11 cellular contexts compared by ENCODE assay signal in the genomic region with DNA sequence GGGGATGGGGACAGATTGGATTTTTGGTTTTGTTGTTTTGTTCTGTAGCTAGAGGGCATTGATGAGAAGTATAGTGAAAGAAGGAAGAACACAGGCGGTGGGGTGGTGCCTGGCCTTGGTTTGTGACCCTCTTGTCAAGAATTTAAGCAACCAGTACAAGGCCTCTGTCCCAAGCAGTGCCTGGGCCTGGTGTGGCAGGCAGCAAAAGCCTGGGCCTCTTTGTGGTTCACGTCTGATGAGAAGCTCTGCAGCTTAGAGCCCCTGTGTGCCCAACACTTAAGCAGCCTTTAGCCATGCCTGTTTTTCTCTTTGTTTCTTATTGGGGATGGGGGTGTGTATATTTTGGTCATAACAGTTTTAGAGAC.
DNase-seq lines count a peak whose midpoint lies in the region; ATAC-seq and TF ChIP-seq lines count a peak whose summit lies in the region.
"Had no signal": no experiment of that assay in that cellular context is flagged by ENCODE, and none has a peak within 500 bp of the region (broad histone marks: within the 10 kb centered on the region; RNA-seq: fewer than 3 reads in every experiment).

No MANE protein-coding gene starts in this region.

- DNase-seq in stimulated activated naive CD8-positive, alpha-beta T cell treated with anti-CD3 and anti-CD28 coated beads, Interleukin-15, Interleukin-2, amounts not matched to agents 100 U/mL and 50 U/mL, for 24 hours, result no peak
- DNase-seq in activated CD8-positive, alpha-beta T cell treated with anti-CD3 and anti-CD28 coated beads for 36 hours, result no peak
- DNase-seq in lung (ENCODE audit: low spot score) (no peak), NCI-H146 treated with DMSO at 0.1 percent for 48 hours (lab: John Stamatoyannopoulos, UW; ENCODE audit: unreplicated experiment) (no peak), PC-3 (no peak)
- DNase-seq: foreskin melanocyte; NCI-H748 treated with DMSO at 0.1 percent for 48 hours; stimulated activated naive CD4-positive, alpha-beta T cell treated with Interleukin-2 at 50 U/mL for 16 hours had no signal

- peaks cover 29% of the 10 kb centered on the region; the same call in 1 of the 2 replicates for H3K79me2 ChIP-seq in PC-3 (ENCODE audit: low read length)

- no peaks in the 10 kb centered on the region for H3K9me2 ChIP-seq in PC-3 (replicated peaks; ENCODE audit: low read length)

- H3K4me3 ChIP-seq in lung, result no peak overlapping the region
- no peak overlapping the region for H3K4me3 ChIP-seq in PC-3 (ENCODE audit: low read length)

- POLR2A ChIA-PET in activated CD8-positive, alpha-beta T cell treated with anti-CD3 and anti-CD28 coated beads for 36 hours (lab: Charles Lee), result interaction anchor here (0.6 to 1.2 kb wide), 5 partner anchors 8 to 32 kb away, joined by 3 to 4 read pairs (median 4); no protein-coding TSS in a partner anchor
- POLR2A ChIA-PET in PC-3 (lab: Charles Lee; ENCODE audit: unreplicated experiment), result no interaction called here

- H3K4me1 ChIP-seq in lung (ENCODE audit: control insufficient read depth in 2 of 2, insufficient read depth in 2 of 2, low read length in 2 of 2), result peaks cover 2 to 26% of the 10 kb centered on the region in 2 donors
- H3K4me1 ChIP-seq in PC-3 (ENCODE audit: insufficient read depth, low read length), result peaks cover 9% of the 10 kb centered on the region

- H3K4me3 Mint-ChIP-seq in stimulated activated naive CD8-positive, alpha-beta T cell treated with anti-CD3 and anti-CD28 coated beads, Interleukin-15, Interleukin-2, amounts not matched to agents 100 ng/mL and 50 ng/mL, for 24 hours, result peak overlapping the region; percentile 31
- H3K4me3 Mint-ChIP-seq in activated CD8-positive, alpha-beta T cell treated with anti-CD3 and anti-CD28 coated beads for 36 hours, result peak overlapping the region; percentile 55
- H3K4me3 Mint-ChIP-seq: mesothelial cell of epicardium had no signal

- BruUV-seq in PC-3 (replicated peaks; lab: Mats Ljungman, UMichigan), result no TSS peak

- H3K9me3 ChIP-seq in lung (ENCODE audit: control insufficient read depth in 2 of 2, insufficient read depth in 1 of 2, low read length in 1 of 2), result no peaks in the 10 kb centered on the region
- H3K9me3 ChIP-seq in PC-3 (ENCODE audit: low read length), result no peaks in the 10 kb centered on the region

- H2AFZ ChIP-seq in PC-3 (ENCODE audit: low read length), result no peak overlapping the region

- H3K4me2 ChIP-seq in PC-3 (ENCODE audit: low read length), result no peak overlapping the region

- CTCF ChIA-PET in activated CD8-positive, alpha-beta T cell treated with anti-CD3 and anti-CD28 coated beads for 36 hours (lab: Charles Lee), result interaction anchor here (1.8 to 3.6 kb wide), 2 partner anchors 15 to 89 kb away, joined by 5 to 11 read pairs; no protein-coding TSS in a partner anchor
- CTCF ChIA-PET in PC-3 (lab: Charles Lee), result no interaction called here

- peaks cover 0 to 7% of the 10 kb centered on the region in 2 donors for H3K36me3 ChIP-seq in lung (ENCODE audit: control insufficient read depth in 2 of 2, insufficient read depth in 2 of 2, low read length in 2 of 2)
- peaks cover 7% of the 10 kb centered on the region; the same call in 1 of the 2 replicates for H3K36me3 ChIP-seq in PC-3 (ENCODE audit: low read depth, low read length)

- TF ChIP-seq CTCF in activated CD8-positive, alpha-beta T cell treated with anti-CD3 and anti-CD28 coated beads for 36 hours (IDR thresholded peaks at IDR 0.05), result no peak
- no peak for TF ChIP-seq CTCF in lung (IDR thresholded peaks at IDR 0.05; ENCODE audit: control extremely low read depth, extremely low read depth)
- TF ChIP-seq CTCF in PC-3 (conservative IDR thresholded peaks at IDR 0.05; ENCODE audit: low read depth, low read length), result no peak

- intact Hi-C loops in activated CD8-positive, alpha-beta T cell treated with anti-CD3 and anti-CD28 coated beads for 36 hours (cut with micrococcal nuclease), result no loop called here
- intact Hi-C loops in PC-3 (cut with micrococcal nuclease), result no loop called here

- H3K9me3 Mint-ChIP-seq in stimulated activated naive CD8-positive, alpha-beta T cell treated with anti-CD3 and anti-CD28 coated beads, Interleukin-15, Interleukin-2, amounts not matched to agents 100 ng/mL and 50 ng/mL, for 24 hours, result no peaks in the 10 kb centered on the region
- H3K9me3 Mint-ChIP-seq in activated CD8-positive, alpha-beta T cell treated with anti-CD3 and anti-CD28 coated beads for 36 hours, result no peaks in the 10 kb centered on the region
- H3K9me3 Mint-ChIP-seq: mesothelial cell of epicardium had no signal

- H3K27ac ChIP-seq in lung (ENCODE audit: low read depth in 1 of 2, low read length in 1 of 2) (peak overlapping the region; percentile 62 to 86), PC-3 (ENCODE audit: low read length) (no peak overlapping the region)

- H3K9ac ChIP-seq in PC-3 (ENCODE audit: low read length), result no peak overlapping the region

- H3K4me1 Mint-ChIP-seq in stimulated activated naive CD8-positive, alpha-beta T cell treated with anti-CD3 and anti-CD28 coated beads, Interleukin-15, Interleukin-2, amounts not matched to agents 100 ng/mL and 50 ng/mL, for 24 hours (ENCODE audit: low read depth), result peaks cover 62% of the 10 kb centered on the region
- peaks cover 71% of the 10 kb centered on the region for H3K4me1 Mint-ChIP-seq in activated CD8-positive, alpha-beta T cell treated with anti-CD3 and anti-CD28 coated beads for 36 hours (ENCODE audit: low read depth)

- no peaks in the 10 kb centered on the region for H3K27me3 Mint-ChIP-seq in stimulated activated naive CD8-positive, alpha-beta T cell treated with anti-CD3 and anti-CD28 coated beads, Interleukin-15, Interleukin-2, amounts not matched to agents 100 ng/mL and 50 ng/mL, for 24 hours
- no peaks in the 10 kb centered on the region for H3K27me3 Mint-ChIP-seq in activated CD8-positive, alpha-beta T cell treated with anti-CD3 and anti-CD28 coated beads for 36 hours

- no peaks in the 10 kb centered on the region for H3F3A ChIP-seq in PC-3 (ENCODE audit: low read length, unreplicated experiment)

- ATAC-seq in stimulated activated naive CD8-positive, alpha-beta T cell treated with anti-CD3 and anti-CD28 coated beads, Interleukin-15, Interleukin-2, amounts not matched to agents 100 U/mL and 50 U/mL, for 24 hours, result no peak
- ATAC-seq in activated CD8-positive, alpha-beta T cell treated with anti-CD3 and anti-CD28 coated beads for 36 hours, result peak; percentile 57
- ATAC-seq in lung (ENCODE audit: insufficient read depth, low FRiP score), result no peak
- ATAC-seq in HG02970 (IDR thresholded peaks at IDR 0.05; ENCODE audit: low FRiP score, unreplicated experiment), result no peak
- no peak for ATAC-seq in PC-3

- WGBS in lung, 2 donors, result 68 to 81% methylated on average over 2 of the region's 2 CpGs

- H3K27me3 ChIP-seq in lung (ENCODE audit: control insufficient read depth, insufficient read depth) (no peaks in the 10 kb centered on the region), PC-3 (ENCODE audit: low read length) (no peaks in the 10 kb centered on the region)

- H3K27ac Mint-ChIP-seq in stimulated activated naive CD8-positive, alpha-beta T cell treated with anti-CD3 and anti-CD28 coated beads, Interleukin-15, Interleukin-2, amounts not matched to agents 100 ng/mL and 50 ng/mL, for 24 hours, result peak overlapping the region; percentile 92
- peak overlapping the region; percentile 92 for H3K27ac Mint-ChIP-seq in activated CD8-positive, alpha-beta T cell treated with anti-CD3 and anti-CD28 coated beads for 36 hours
- H3K27ac Mint-ChIP-seq: mesothelial cell of epicardium had no signal

- H3K36me3 Mint-ChIP-seq in stimulated activated naive CD8-positive, alpha-beta T cell treated with anti-CD3 and anti-CD28 coated beads, Interleukin-15, Interleukin-2, amounts not matched to agents 100 ng/mL and 50 ng/mL, for 24 hours (ENCODE audit: low read depth), result peaks cover 59% of the 10 kb centered on the region
- peaks cover 51% of the 10 kb centered on the region for H3K36me3 Mint-ChIP-seq in activated CD8-positive, alpha-beta T cell treated with anti-CD3 and anti-CD28 coated beads for 36 hours (ENCODE audit: low read depth)

- H4K20me1 ChIP-seq in PC-3 (ENCODE audit: low read length), result no peaks in the 10 kb centered on the region
